11 cellular contexts compared by ENCODE assay signal in the genomic region with DNA sequence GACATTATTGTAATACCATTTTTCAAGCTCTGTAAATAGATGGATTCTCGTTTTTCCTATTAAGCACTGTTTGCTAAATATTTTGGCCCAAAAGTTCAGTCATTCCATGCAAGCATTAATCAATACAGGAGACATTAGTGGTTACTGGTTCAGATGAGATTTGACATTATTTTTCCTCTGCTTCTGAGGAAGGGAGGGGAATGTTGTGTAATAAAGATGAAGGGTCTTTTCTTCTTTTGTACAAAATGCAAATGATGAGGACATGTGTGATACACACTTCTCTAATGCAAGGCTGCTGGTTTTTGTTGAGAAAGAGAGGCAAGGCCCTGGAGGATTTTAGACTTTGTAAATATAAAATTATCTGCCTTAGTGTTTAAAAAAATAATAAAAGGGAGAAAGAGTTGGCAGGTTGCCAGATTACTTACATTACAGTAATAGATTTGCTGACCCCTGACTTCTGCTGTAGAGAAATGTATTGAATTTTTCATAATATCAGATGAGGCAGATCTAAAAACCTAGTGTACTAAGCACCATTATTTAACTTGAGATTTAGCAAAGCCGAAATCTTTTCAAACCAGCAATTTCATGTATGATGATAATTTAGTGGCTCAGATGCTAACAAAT.
DNase-seq lines count a peak whose midpoint lies in the region; ATAC-seq, FAIRE-seq and TF ChIP-seq lines count a peak whose summit lies in the region.
"Had no signal": no experiment of that assay in that cellular context is flagged by ENCODE, and none has a peak within 500 bp of the region (broad histone marks: within the 10 kb centered on the region; RNA-seq: fewer than 3 reads in every experiment).

No MANE protein-coding gene starts in this region.

- POLR2A ChIA-PET in CD4-positive, alpha-beta T cell (lab: Charles Lee) = interaction anchor here (1.2 to 2.2 kb wide), 4 partner anchors 12 to 102 kb away, joined by 4 to 9 read pairs (median 6); no protein-coding TSS in a partner anchor
- POLR2A ChIA-PET in IMR-90 (lab: Charles Lee; ENCODE audit: unreplicated experiment) (interaction anchor here (0.5 kb wide), 1 partner anchor 180 kb away, joined by 3 read pairs; a partner anchor contains a TSS), GM12878 (lab: Charles Lee) (no interaction called here)

- no peaks in the 10 kb centered on the region for H3K27me3 Mint-ChIP-seq in CD4-positive, alpha-beta T cell
- no peaks in the 10 kb centered on the region for H3K27me3 Mint-ChIP-seq in neural progenitor cell (ENCODE audit: insufficient read depth, low read depth)
- H3K27me3 Mint-ChIP-seq: progenitor cell of endocrine pancreas had no signal

- CTCF ChIA-PET in CD4-positive, alpha-beta T cell (lab: Charles Lee) = interaction anchor here (1.1 kb wide), 1 partner anchor 42 kb away, joined by 3 read pairs; no protein-coding TSS in a partner anchor
- CTCF ChIA-PET in IMR-90 (lab: Yijun Ruan, JAX) (interaction anchor here (0.7 kb wide), 1 partner anchor 917 kb away, joined by 3 read pairs; no protein-coding TSS in a partner anchor), GM12878 (lab: Yijun Ruan, JAX) (no interaction called here)

- H3K18ac ChIP-seq in IMR-90 (ENCODE audit: low read depth, low read length) = peak overlapping the region; percentile 69

- 0 out of 2 replicates have a peak overlapping the region, but pooled peaks have one; percentile 25 for H2BK120ac ChIP-seq in IMR-90 (ENCODE audit: low read depth, low read length)

- peak overlapping the region; percentile 40; the same call in 1 of the 2 replicates for H3K4ac ChIP-seq in IMR-90 (ENCODE audit: low read depth, low read length)

- no peaks in the 10 kb centered on the region for H3F3A ChIP-seq in neural progenitor cell (ENCODE audit: low read depth)

- peaks cover 39% of the 10 kb centered on the region for H3K4me1 ChIP-seq in IMR-90 (ENCODE audit: control insufficient read depth, insufficient read depth, low read length)
- peaks cover 55% of the 10 kb centered on the region for H3K4me1 ChIP-seq in GM12878 (ENCODE audit: control insufficient read depth, insufficient read depth, low read length)
- H3K4me1 ChIP-seq in neural progenitor cell = no peaks in the 10 kb centered on the region
- H3K4me1 ChIP-seq in kidney (ENCODE audit: control insufficient read depth in 1 of 2, insufficient read depth in 1 of 2, low read depth in 1 of 2, low read length in 2 of 2) = peaks cover 28 to 40% of the 10 kb centered on the region in 2 donors

- H3K27ac ChIP-seq in CD4-positive, alpha-beta T cell (ENCODE audit: low read depth, low read length) = no peak overlapping the region
- H3K27ac ChIP-seq in IMR-90 (ENCODE audit: insufficient read depth, low read length) = peak overlapping the region; percentile 82; the same call in 1 of the 2 replicates
- peak overlapping the region; percentile 74 for H3K27ac ChIP-seq in GM12878 (ENCODE audit: control insufficient read depth, insufficient read depth)
- no peak overlapping the region for H3K27ac ChIP-seq in neural progenitor cell
- no peak overlapping the region for H3K27ac ChIP-seq in kidney (ENCODE audit: low read depth in 2 of 2, low read length in 2 of 2)

- peak overlapping the region; percentile 71; the same call in 1 of the 2 replicates for H3K23ac ChIP-seq in IMR-90 (ENCODE audit: low read depth, low read length)

- BruUV-seq in IMR-90 (replicated peaks; lab: Mats Ljungman, UMichigan) = no TSS peak
- no TSS peak for BruUV-seq in GM12878 (replicated peaks; lab: Mats Ljungman, UMichigan)

- H2BK5ac ChIP-seq in IMR-90 (ENCODE audit: low read depth, low read length, poor library complexity, severe bottlenecking) = peak overlapping the region; percentile 93

- peaks cover 20% of the 10 kb centered on the region for H3K9me1 ChIP-seq in IMR-90 (ENCODE audit: insufficient read depth, low read length)

- no peak overlapping the region for H2AK9ac ChIP-seq in IMR-90 (replicated peaks; ENCODE audit: low read depth, low read length, poor library complexity)

- TF ChIP-seq RAD21 in IMR-90 (IDR thresholded peaks at IDR 0.05; ENCODE audit: low read length) (no peak), GM12878 (IDR thresholded peaks at IDR 0.05; ENCODE audit: insufficient read depth, low read depth, low read length) (no peak)

- H4K8ac ChIP-seq in IMR-90 (ENCODE audit: low read depth in 2 of 2, low read length in 2 of 2) = peak overlapping the region in 1 of 2 experiments; percentile 49; a peak in 2 of 4 replicates

- H3K27ac Mint-ChIP-seq in CD4-positive, alpha-beta T cell = peak overlapping the region; percentile 82
- peak overlapping the region; percentile 21 for H3K27ac Mint-ChIP-seq in neural progenitor cell

- H3K4me2 ChIP-seq in IMR-90 (ENCODE audit: low read depth, low read length) (peak overlapping the region; percentile 41), GM12878 (ENCODE audit: control insufficient read depth, insufficient read depth) (peak overlapping the region; percentile 83), neural progenitor cell (no peak overlapping the region)

- no peak overlapping the region for H3K4me3 Mint-ChIP-seq in CD4-positive, alpha-beta T cell
- H3K4me3 Mint-ChIP-seq in neural progenitor cell = no peak overlapping the region

- in situ Hi-C loops in IMR-90 (cut with MboI; ENCODE audit: low sequenced_read_pairs) = loop anchor here (25.0 kb wide), 1 partner anchor 1056 kb away; a partner anchor contains a TSS
- in situ Hi-C loops in GM12878 (cut with MboI) = no loop called here

- WGBS in IMR-90 (ENCODE audit: extremely low coverage in 2 of 2, insufficient read length in 1 of 2), 2 experiments = no CpG with 5 or more reads among the region's 2 CpGs
- 49% methylated on average over 2 of the region's 2 CpGs for WGBS in GM12878 (ENCODE audit: insufficient coverage, insufficient replicate concordance, low lambda C conversion rate, missing lambda C conversion rate)

- H3K79me1 ChIP-seq in IMR-90 (ENCODE audit: low read depth in 1 of 2, low read length in 2 of 2) = peaks cover 20 to 63% of the 10 kb centered on the region in 2 experiments

- H3K4me1 Mint-ChIP-seq in CD4-positive, alpha-beta T cell (ENCODE audit: low read depth) = peaks cover 79% of the 10 kb centered on the region
- H3K4me1 Mint-ChIP-seq in neural progenitor cell = peaks cover 38% of the 10 kb centered on the region

- SMC1A ChIA-PET in GM12878 (lab: Charles Lee; ENCODE audit: uncharacterized antibody, unreplicated experiment) = interaction anchor here (0.6 kb wide), 1 partner anchor 162 kb away, joined by 3 read pairs; no protein-coding TSS in a partner anchor

- TF ChIP-seq POLR2A in IMR-90 (IDR thresholded peaks at IDR 0.05; ENCODE audit: low read depth, low read length) = no peak
- no peak for TF ChIP-seq POLR2A in GM12878 (IDR thresholded peaks at IDR 0.05; ENCODE audit: low read depth, low read length)

- H3K79me2 ChIP-seq in GM12878 (ENCODE audit: control insufficient read depth, insufficient read depth, low read length) (peaks cover 13% of the 10 kb centered on the region), neural progenitor cell (ENCODE audit: low read depth) (no peaks in the 10 kb centered on the region)

- intact Hi-C loops in CD4-positive, alpha-beta T cell (cut with DNase I, micrococcal nuclease) = loop anchor here (5.0 to 10.0 kb wide), 2 partner anchors 39 to 47 kb away; no protein-coding TSS in a partner anchor
- intact Hi-C loops in IMR-90 (cut with micrococcal nuclease) (no loop called here), GM12878 (cut with micrococcal nuclease; ENCODE audit: unreplicated experiment) (loop anchor here (2.0 kb wide), 2 partner anchors 31 to 163 kb away; no protein-coding TSS in a partner anchor), kidney (cut with DNase I) (no loop called here)

- H4K5ac ChIP-seq in IMR-90 (ENCODE audit: low read depth, low read length) = peak overlapping the region; percentile 70

- FAIRE-seq in GM12878 (lab: Jason Lieb, UNC) (no peak), kidney (lab: Jason Lieb, UNC) (no peak)

- H4K20me1 ChIP-seq in IMR-90 (ENCODE audit: insufficient read depth, low read length) (peaks cover 22% of the 10 kb centered on the region), GM12878 (ENCODE audit: control insufficient read depth, insufficient read depth) (no peaks in the 10 kb centered on the region), neural progenitor cell (ENCODE audit: low read depth) (no peaks in the 10 kb centered on the region)

- RAD21 ChIA-PET in GM12878 (lab: Charles Lee; ENCODE audit: unreplicated experiment) = interaction anchor here (0.9 kb wide), 1 partner anchor 179 kb away, joined by 3 read pairs; no protein-coding TSS in a partner anchor

- no peaks in the 10 kb centered on the region for H3K27me3 ChIP-seq in CD4-positive, alpha-beta T cell (ENCODE audit: control insufficient read depth, insufficient read depth, low read length)
- H3K27me3 ChIP-seq in IMR-90 (ENCODE audit: control insufficient read depth, insufficient read depth, low read length) = no peaks in the 10 kb centered on the region
- no peaks in the 10 kb centered on the region for H3K27me3 ChIP-seq in GM12878 (replicated peaks in 1 of 2; ENCODE audit: control insufficient read depth in 2 of 2, insufficient read depth in 2 of 2, low read length in 1 of 2)
- H3K27me3 ChIP-seq in neural progenitor cell = no peaks in the 10 kb centered on the region
- H3K27me3 ChIP-seq: SJCRH30 had no signal

- no peak overlapping the region for H2AK5ac ChIP-seq in IMR-90 (ENCODE audit: low read depth, low read length)

- 0 out of 3 replicates have a peak overlapping the region, but pooled peaks have one; percentile 9 for H2BK15ac ChIP-seq in IMR-90 (ENCODE audit: low read depth, low read length)

- H3K36me3 Mint-ChIP-seq in CD4-positive, alpha-beta T cell (ENCODE audit: low read depth) = peaks cover 60% of the 10 kb centered on the region
- H3K36me3 Mint-ChIP-seq in neural progenitor cell = peaks cover 18% of the 10 kb centered on the region

- no peaks in the 10 kb centered on the region for H3K9me3 ChIP-seq in CD4-positive, alpha-beta T cell (ENCODE audit: control insufficient read depth, low read length)
- H3K9me3 ChIP-seq in IMR-90 (ENCODE audit: control insufficient read depth, insufficient read depth, low read length) (no peaks in the 10 kb centered on the region), GM12878 (replicated peaks; ENCODE audit: control insufficient read depth, insufficient read depth, low read length) (no peaks in the 10 kb centered on the region), neural progenitor cell (ENCODE audit: low read depth) (no peaks in the 10 kb centered on the region), kidney (ENCODE audit: control insufficient read depth in 1 of 2, low read length in 2 of 2) (no peaks in the 10 kb centered on the region)
- H3K9me3 ChIP-seq: SJCRH30 had no signal

- no peak for TF ChIP-seq CTCF in CD4-positive, alpha-beta T cell (IDR thresholded peaks at IDR 0.05)
- TF ChIP-seq CTCF in IMR-90 (conservative IDR thresholded peaks at IDR 0.05; ENCODE audit: low read depth, low read length) (no peak), GM12878 (IDR thresholded peaks at IDR 0.05 in 2 of 3, conservative IDR thresholded peaks at IDR 0.05 in 1 of 3; ENCODE audit: control insufficient read depth in 2 of 3, extremely low read depth in 1 of 3, insufficient read depth in 1 of 3, low read depth in 3 of 3, low read length in 3 of 3) (no peak), neural progenitor cell (IDR thresholded peaks at IDR 0.05) (no peak), kidney (IDR thresholded peaks at IDR 0.05; ENCODE audit: borderline replicate concordance, extremely low read depth, insufficient read depth) (no peak)

- no peak for ATAC-seq in CD4-positive, alpha-beta T cell (ENCODE audit: poor library complexity)
- ATAC-seq in IMR-90 (ENCODE audit: low read depth) = no peak
- no peak for ATAC-seq in GM12878
- ATAC-seq in HG03139 (IDR thresholded peaks at IDR 0.05; ENCODE audit: unreplicated experiment) = no peak

- H2AFZ ChIP-seq in IMR-90 (replicated peaks; ENCODE audit: low read length, poor library complexity) (no peak overlapping the region), GM12878 (ENCODE audit: control insufficient read depth, low read depth, low read length) (no peak overlapping the region), neural progenitor cell (replicated peaks) (no peak overlapping the region)

- peaks cover 46% of the 10 kb centered on the region for H3K36me3 ChIP-seq in IMR-90 (ENCODE audit: control insufficient read depth, insufficient read depth, low read length)
- peaks cover 1 to 12% of the 10 kb centered on the region in 2 experiments; a peak in 3 of 4 replicates for H3K36me3 ChIP-seq in GM12878 (ENCODE audit: control insufficient read depth in 2 of 2, insufficient read depth in 2 of 2, low read length in 1 of 2)
- no peaks in the 10 kb centered on the region for H3K36me3 ChIP-seq in neural progenitor cell
- H3K36me3 ChIP-seq in kidney (ENCODE audit: control insufficient read depth in 1 of 2, insufficient read depth in 2 of 2, low read length in 2 of 2) = peaks cover 18 to 20% of the 10 kb centered on the region in 2 donors

- H3K4me3 ChIP-seq in IMR-90 (ENCODE audit: insufficient read depth, low read depth, low read length) (no peak overlapping the region), GM12878 (no peak overlapping the region), neural progenitor cell (no peak overlapping the region), kidney (ENCODE audit: low read length in 2 of 2) (no peak overlapping the region)
- H3K4me3 ChIP-seq: SJCRH30 had no signal

- H4K91ac ChIP-seq in IMR-90 (ENCODE audit: insufficient read depth, low read depth, low read length) = no peak overlapping the region

- H3K56ac ChIP-seq in IMR-90 (ENCODE audit: extremely low read depth, insufficient read depth, low read length) = peak overlapping the region; percentile 68; the same call in 1 of the 2 replicates

- no peak for TF ChIP-seq EP300 in GM12878 (IDR thresholded peaks at IDR 0.05; ENCODE audit: borderline replicate concordance in 1 of 2, control insufficient read depth in 1 of 2, low read depth in 2 of 2, low read length in 2 of 2)

- no peaks in the 10 kb centered on the region for H3K9me3 Mint-ChIP-seq in CD4-positive, alpha-beta T cell
- no peaks in the 10 kb centered on the region for H3K9me3 Mint-ChIP-seq in neural progenitor cell

- DNase-seq in CD4-positive, alpha-beta T cell = no peak
- no peak for DNase-seq in IMR-90
- DNase-seq in GM12878 (ENCODE audit: low read depth, low spot score) = no peak
- no peak for DNase-seq in neural progenitor cell (ENCODE audit: low spot score)
- no peak for DNase-seq in SW480 (ENCODE audit: low spot score)
- DNase-seq in kidney = no peak
- DNase-seq in stimulated activated naive CD4-positive, alpha-beta T cell (lab: John Stamatoyannopoulos, UW) = no peak
- DNase-seq: HCEC 1CT had no signal

- H2BK20ac ChIP-seq in IMR-90 (ENCODE audit: low read depth, low read length) = no peak overlapping the region

- dilution Hi-C loops in IMR-90 (cut with HindIII; ENCODE audit: low sequenced_read_pairs, unreplicated experiment) = no loop called here

- peak overlapping the region; percentile 40; the same call in 1 of the 2 replicates for H3K14ac ChIP-seq in IMR-90 (replicated peaks; ENCODE audit: low read depth, low read length)

- H3K9ac ChIP-seq in IMR-90 (ENCODE audit: low read depth, low read length) = peak overlapping the region; percentile 62; the same call in 1 of the 2 replicates
- no peak overlapping the region for H3K9ac ChIP-seq in GM12878 (ENCODE audit: control insufficient read depth, insufficient read depth, low read length)
- no peak overlapping the region for H3K9ac ChIP-seq in neural progenitor cell
- no peak overlapping the region for H3K9ac ChIP-seq in kidney (ENCODE audit: low read length in 2 of 2)

Comparison
In these comparisons a context has a peak if more than half of its experiments do, and no peak if none do; other contexts are left out.
1. H3K27ac ChIP-seq: peak in IMR-90 (single experiment) and GM12878 (single experiment); none in CD4-positive, alpha-beta T cell (single experiment), neural progenitor cell (single experiment) and kidney (0 of 2).
2. intact Hi-C loops: an anchor here in CD4-positive, alpha-beta T cell (5.0 to 10.0 kb wide) and GM12878 (2.0 kb wide); none called in IMR-90 and kidney.